Comparison of ENCODE assay signal across 17 cellular contexts in the genomic region with DNA sequence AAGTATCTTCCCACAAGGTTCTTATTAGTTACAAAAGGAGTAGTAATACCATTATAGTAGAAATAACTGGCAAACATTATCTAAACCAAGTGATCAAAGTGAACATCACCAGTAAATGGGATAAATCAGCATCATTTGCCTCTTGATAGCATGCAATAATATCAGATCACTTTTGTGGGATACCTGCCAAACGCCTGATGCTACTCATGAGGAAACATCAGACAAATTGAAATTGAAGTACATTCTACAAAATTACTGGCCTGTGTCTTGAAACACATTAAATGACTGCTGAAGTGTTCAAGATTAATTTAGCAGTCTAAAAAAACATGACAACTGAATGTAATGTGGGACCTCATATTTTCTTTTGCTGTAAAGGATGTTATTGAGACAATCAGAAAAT.
"Had no signal": no experiment of that assay in that cellular context is flagged by ENCODE, and none has a peak within 500 bp of the region (broad histone marks: within the 10 kb centered on the region; RNA-seq: fewer than 3 reads in every experiment).

No MANE protein-coding gene starts in this region.

- H3K4me2 ChIP-seq: neural progenitor cell had no signal

- DNase-seq: activated B cell treated with CpG ODN at 0.5 μM for 24 hours; activated CD4-positive, alpha-beta T cell treated with anti-CD3 and anti-CD28 coated beads for 48 hours; activated CD8-positive, alpha-beta T cell treated with anti-CD3 and anti-CD28 coated beads for 36 hours; activated effector memory CD4-positive, alpha-beta T cell treated with Interleukin-2 at 50 U/mL for 16 hours; activated naive CD4-positive, alpha-beta T cell treated with anti-CD3 and anti-CD28 coated beads, Interleukin-2, amount 50 U/mL, for 16 hours; activated T-cell treated with anti-CD3 and anti-CD28 coated beads, Interleukin-2, amount 50 U/mL, for 4 hours; dermis blood vessel endothelial cell; effector memory CD8-positive, alpha-beta T cell; gastrocnemius medialis; heart right ventricle; psoas muscle; spleen; stimulated activated naive CD8-positive, alpha-beta T cell treated with anti-CD3 and anti-CD28 coated beads, Interleukin-15, amount 100 ng/mL, for 72 hours; upper lobe of right lung had no signal

- H3K27ac ChIP-seq: gastrocnemius medialis, heart right ventricle, neural progenitor cell, psoas muscle, spleen, upper lobe of right lung had no signal

- ATAC-seq: activated CD8-positive, alpha-beta T cell treated with anti-CD3 and anti-CD28 coated beads for 36 hours; activated T-cell treated with anti-CD3 and anti-CD28 coated beads, Interleukin-2, amount 50 U/mL, for 4 hours; effector memory CD8-positive, alpha-beta T cell; gastrocnemius medialis; heart right ventricle; left lobe of liver; psoas muscle; sciatic nerve; stimulated activated naive CD8-positive, alpha-beta T cell treated with anti-CD3 and anti-CD28 coated beads, Interleukin-15, amount 100 ng/mL, for 72 hours; upper lobe of right lung had no signal

- H3K9me3 ChIP-seq: gastrocnemius medialis, heart right ventricle, psoas muscle, spleen, upper lobe of right lung had no signal

- H3K4me1 ChIP-seq: gastrocnemius medialis, heart right ventricle, neural progenitor cell, psoas muscle, spleen, upper lobe of right lung had no signal

- H3K36me3 ChIP-seq: gastrocnemius medialis, heart right ventricle, neural progenitor cell, spleen, upper lobe of right lung had no signal

- H3K9ac ChIP-seq: neural progenitor cell had no signal

- H3K4me3 ChIP-seq: gastrocnemius medialis, heart right ventricle, neural progenitor cell, psoas muscle, spleen, upper lobe of right lung had no signal

- H3K27me3 ChIP-seq: gastrocnemius medialis, heart right ventricle, neural progenitor cell, spleen, upper lobe of right lung had no signal

- H2AFZ ChIP-seq: neural progenitor cell had no signal
